In the genomic region with DNA sequence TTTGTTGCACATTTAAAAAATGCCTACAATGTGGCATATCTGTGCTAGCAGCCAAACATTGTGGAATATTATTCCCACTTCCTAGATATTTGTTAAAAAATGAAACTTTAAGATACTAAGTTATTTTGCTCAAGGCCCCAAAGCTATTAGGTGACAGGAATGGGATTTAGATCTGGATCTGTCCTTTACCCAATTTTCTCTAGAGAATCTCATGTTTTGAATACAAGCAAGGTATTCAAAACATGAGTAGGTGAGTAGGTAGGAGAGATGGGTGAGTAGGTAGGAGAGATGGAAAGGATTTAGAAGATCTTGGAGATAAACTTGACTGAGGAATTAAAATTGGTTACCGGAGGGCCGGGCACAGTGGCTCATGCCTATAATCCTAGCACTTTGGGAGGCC, we compare ENCODE assay signal across 8 cellular contexts.
"Had no signal": no experiment of that assay in that cellular context is flagged by ENCODE, and none has a peak within 500 bp of the region (broad histone marks: within the 10 kb centered on the region; RNA-seq: fewer than 3 reads in every experiment).

No MANE protein-coding gene starts in this region.

- H3K4me3 ChIP-seq: GM23248, HAP-1 had no signal

- H3K4me1 ChIP-seq: HAP-1 had no signal

- H3K9me3 ChIP-seq: HAP-1 had no signal

- DNase-seq: GM23248, GOT3, H7, H9, HCEC 1CT, HFFc6 had no signal

- H3K27ac Mint-ChIP-seq: HFFc6 had no signal

- ATAC-seq: HCT116 had no signal

- H2AFZ ChIP-seq: GM23248 had no signal

- H3K27ac ChIP-seq: GM23248 had no signal

- H3K4me3 Mint-ChIP-seq: H9, HFFc6 had no signal

- H3K36me3 ChIP-seq: HAP-1 had no signal

- H3K9me3 Mint-ChIP-seq: H9, HFFc6 had no signal

- H3K9ac ChIP-seq: GM23248 had no signal

- H3K4me1 Mint-ChIP-seq: H9 had no signal
